15 cellular contexts compared by ENCODE assay signal in genomic region chr2:172564376-172564775, GRCh38. TPM values are rescaled to one million over a fixed set of nuclear protein-coding genes. Genes with fewer than 3 reads are reported as not detected.
DNase-seq lines count a peak whose midpoint lies in the region; ATAC-seq, FAIRE-seq and TF ChIP-seq lines count a peak whose summit lies in the region.
"Had no signal": no experiment of that assay in that cellular context is flagged by ENCODE, and none has a peak within 500 bp of the region (broad histone marks: within the 10 kb centered on the region; RNA-seq: fewer than 3 reads in every experiment).

No MANE protein-coding gene starts in this region.

- H2AFZ ChIP-seq in GM23338, result no peak overlapping the region

- H3K4me1 ChIP-seq in GM23338 (ENCODE audit: insufficient read depth), result no peaks in the 10 kb centered on the region

- H3K4me3 Mint-ChIP-seq in GM23338, result no peak overlapping the region

- H3K27ac ChIP-seq in GM23338 (ENCODE audit: low read depth), result no peak overlapping the region
- H3K27ac ChIP-seq: BLaER1 treated with 17β-estradiol and CSF1 and Interleukin-3, amounts not matched to agents 10 nM and 100 nM; KMS-11 had no signal

- FAIRE-seq in bronchial epithelial cell (lab: Jason Lieb, UNC), result no peak

- H3K27me3 ChIP-seq in bronchial epithelial cell (ENCODE audit: control insufficient read depth, insufficient read depth, low read length) (no peaks in the 10 kb centered on the region), GM23338 (ENCODE audit: insufficient read depth) (no peaks in the 10 kb centered on the region)
- H3K27me3 ChIP-seq: BLaER1 treated with 17β-estradiol and CSF1 and Interleukin-3, amounts not matched to agents 10 nM and 100 nM had no signal

- intact Hi-C loops in sciatic nerve (cut with DNase I), result no loop called here

- H3K4me1 Mint-ChIP-seq in GM23338, result peaks cover 8% of the 10 kb centered on the region; the same call in 2 of the 3 replicates

- no peaks in the 10 kb centered on the region for H3K27me3 Mint-ChIP-seq in GM23338 (ENCODE audit: insufficient read depth, low read depth, poor library complexity)

- H3F3A ChIP-seq in GM23338 (replicated peaks; ENCODE audit: low read depth), result no peaks in the 10 kb centered on the region

- H3K9me2 ChIP-seq in GM23338 (ENCODE audit: insufficient read depth), result no peaks in the 10 kb centered on the region

- no peak for TF ChIP-seq CTCF in bronchial epithelial cell (IDR thresholded peaks at IDR 0.05; ENCODE audit: insufficient read depth, low read length, severe bottlenecking)
- no peak for TF ChIP-seq CTCF in GM23338 (conservative IDR thresholded peaks at IDR 0.05; ENCODE audit: low read depth in 2 of 2)

- H3K79me2 ChIP-seq in GM23338 (replicated peaks; ENCODE audit: insufficient read depth), result peaks cover 10% of the 10 kb centered on the region

- no peaks in the 10 kb centered on the region; the same call in 1 of the 2 replicates for H4K20me1 ChIP-seq in GM23338 (replicated peaks; ENCODE audit: insufficient read depth)

- DNase-seq in NCI-H2029 (lab: John Stamatoyannopoulos, UW) (peak; percentile 37), NCI-H2029 treated with DMSO at 0.1 percent for 48 hours (lab: John Stamatoyannopoulos, UW) (no peak), NCI-H2171 treated with DMSO at 0.1 percent for 48 hours (lab: John Stamatoyannopoulos, UW) (peak; percentile 42), bronchial epithelial cell (ENCODE audit: low read depth) (peak; percentile 24), sciatic nerve (ENCODE audit: low spot score) (no peak), GM23338 (ENCODE audit: low spot score) (no peak), GM19238 (ENCODE audit: insufficient read length, low spot score) (no peak)
- no peak for DNase-seq in stimulated activated CD4-positive, alpha-beta T cell treated with anti-CD3 and anti-CD28 coated beads, Interleukin-4, amount 100 ng/mL, for 4 hours
- DNase-seq: 8988T, MM.1S, NCI-H1930, Right ventricle myocardium superior had no signal

- H3K36me3 ChIP-seq in bronchial epithelial cell (ENCODE audit: control insufficient read depth, insufficient read depth, low read length), result peaks cover 15% of the 10 kb centered on the region
- peaks cover 19% of the 10 kb centered on the region; the same call in 1 of the 2 replicates for H3K36me3 ChIP-seq in GM23338 (ENCODE audit: insufficient read depth)

- no peaks in the 10 kb centered on the region for H3K9me3 Mint-ChIP-seq in GM23338

- H3K27ac Mint-ChIP-seq in GM23338, result no peak overlapping the region

- H3K4me3 ChIP-seq in bronchial epithelial cell (ENCODE audit: low read depth, low read length) (no peak overlapping the region), GM23338 (no peak overlapping the region)
- H3K4me3 ChIP-seq: BLaER1 treated with 17β-estradiol and CSF1 and Interleukin-3, amounts not matched to agents 10 nM and 100 nM had no signal

- H3K36me3 Mint-ChIP-seq in GM23338 (ENCODE audit: low read depth), result peaks cover 41% of the 10 kb centered on the region; the same call in 2 of the 3 replicates

- no peak overlapping the region for H3K4me2 ChIP-seq in GM23338
- H3K4me2 ChIP-seq: BLaER1 treated with 17β-estradiol and CSF1 and Interleukin-3, amounts not matched to agents 10 nM and 100 nM; KMS-11 had no signal

- ATAC-seq in sciatic nerve, result peak; percentile 55
- ATAC-seq in GM23338, result no peak
- ATAC-seq: SK-N-SH treated with all-trans-retinoic acid at 6 μM for 48 hours had no signal

TF ChIP-seq in GM23338, 12 proteins besides CTCF, POLR2A, EP300 and RAD21 (continues in another document):
- TF ChIP-seq ZNF462 (CRISPR knock-in tag; IDR thresholded peaks at IDR 0.05), result no peak
- TF ChIP-seq STAT1 (IDR thresholded peaks at IDR 0.05; ENCODE audit: unreplicated experiment), result no peak
- TF ChIP-seq REST (IDR thresholded peaks at IDR 0.05; ENCODE audit: unreplicated experiment), result no peak
- TF ChIP-seq ZNF114 (CRISPR knock-in tag; IDR thresholded peaks at IDR 0.05), result no peak
- no peak for TF ChIP-seq ZNF331 (CRISPR knock-in tag; IDR thresholded peaks at IDR 0.05; ENCODE audit: low read depth)
- TF ChIP-seq EZH2phosphoT487 (IDR thresholded peaks at IDR 0.05; ENCODE audit: unreplicated experiment), result no peak
- no peak for TF ChIP-seq JUNB (IDR thresholded peaks at IDR 0.05; ENCODE audit: unreplicated experiment)
- no peak for TF ChIP-seq NANOG (IDR thresholded peaks at IDR 0.05; ENCODE audit: borderline replicate concordance)

RNA-seq across cellular contexts. Expression of gene PDK1, which starts 8.5 kb away (rescaled TPM):
- total RNA-seq in bronchial epithelial cell (15.2 and 18.4 TPM in 2 replicates), sciatic nerve (18.9 TPM)
- 25.6 and 26.5 TPM in 2 replicates for total RNA-seq in GM23338 (2014; rRNA removed; shearing (Covaris generic))
- polyA plus RNA-seq in GM23338 (2016; fragmentation: Nextera tagmentation; extraction: Ambion mirVana), result 42.0 and 53.7 TPM in 2 replicates

Comparison
In these comparisons a context has a peak if more than half of its experiments do, and no peak if none do; other contexts are left out.
1. DNase-seq: peak in NCI-H2029 (single experiment), NCI-H2171 treated with DMSO at 0.1 percent for 48 hours (single experiment) and bronchial epithelial cell (single experiment); none in NCI-H2029 treated with DMSO at 0.1 percent for 48 hours (single experiment), sciatic nerve (single experiment), stimulated activated CD4-positive, alpha-beta T cell treated with anti-CD3 and anti-CD28 coated beads, Interleukin-4, amount 100 ng/mL, for 4 hours (0 of 2), GM23338 (single experiment) and GM19238 (single experiment).